29 cellular contexts compared by ENCODE assay signal in genomic region chr5:1333986-1334385, GRCh38. TPM values are rescaled to one million over a fixed set of nuclear protein-coding genes. Genes with fewer than 3 reads are reported as not detected.
"Had no signal": no experiment of that assay in that cellular context is flagged by ENCODE, and none has a peak within 500 bp of the region (broad histone marks: within the 10 kb centered on the region; RNA-seq: fewer than 3 reads in every experiment).

No MANE protein-coding gene starts in this region.

- ATAC-seq: activated CD4-positive, alpha-beta T cell treated with anti-CD3 and anti-CD28 coated beads for 36 hours; activated CD4-positive, CD25-positive, alpha-beta regulatory T cell treated with anti-CD3 and anti-CD28 coated beads, Interleukin-2, amount 50 U/mL, for 24 hours; activated CD8-positive, alpha-beta T cell treated with anti-CD3 and anti-CD28 coated beads, Interleukin-2, amount 10 ng/mL, durations not matched to agents 7 days and 5 days; activated T-cell treated with anti-CD3 and anti-CD28 coated beads, Interleukin-2, amount 50 U/mL, for 4 hours; PC-3; Right ventricle myocardium inferior had no signal

- H3K9me3 ChIP-seq: ascending aorta, Peyer's patch had no signal

- H3K27me3 ChIP-seq: ascending aorta, cardiac muscle cell, Peyer's patch had no signal

- H3K4me1 Mint-ChIP-seq: activated naive CD8-positive, alpha-beta T cell treated with anti-CD3 and anti-CD28 coated beads for 36 hours had no signal

- H3K9me3 Mint-ChIP-seq: activated CD4-positive, alpha-beta T cell treated with anti-CD3 and anti-CD28 coated beads, Interleukin-2, amount 10 ng/mL, durations not matched to agents 7 days and 5 days; activated naive CD8-positive, alpha-beta T cell treated with anti-CD3 and anti-CD28 coated beads for 36 hours; activated T-cell treated with anti-CD3 and anti-CD28 coated beads, Interleukin-2, amount 50 U/mL, for 4 hours; central memory CD8-positive, alpha-beta T cell had no signal

- H3K4me1 ChIP-seq: ascending aorta had no signal

- H3K4me3 ChIP-seq: ascending aorta, cardiac muscle cell, Peyer's patch had no signal

- H3K27ac ChIP-seq: ascending aorta, cardiac muscle cell, KMS-11, Peyer's patch had no signal

- DNase-seq: activated CD4-positive, alpha-beta T cell treated with anti-CD3 and anti-CD28 coated beads for 36 hours; activated CD4-positive, alpha-beta T cell treated with anti-CD3 and anti-CD28 coated beads, Interleukin-2, amount 10 ng/mL, durations not matched to agents 7 days and 5 days; activated CD4-positive, alpha-beta T cell treated with anti-CD3 and anti-CD28 coated beads, Interleukin-2, amount 50 U/mL, for 48 hours; activated CD8-positive, alpha-beta T cell treated with anti-CD3 and anti-CD28 coated beads, Interleukin-2, amount 10 ng/mL, durations not matched to agents 7 days and 5 days; activated effector memory CD4-positive, alpha-beta T cell treated with Interleukin-2 at 50 U/mL for 16 hours; activated naive CD4-positive, alpha-beta T cell treated with anti-CD3 and anti-CD28 coated beads, Interleukin-2, amount 50 U/mL, for 16 hours; activated naive CD8-positive, alpha-beta T cell treated with anti-CD3 and anti-CD28 coated beads for 36 hours; activated T-cell treated with anti-CD3 and anti-CD28 coated beads, Interleukin-2, amount 50 U/mL, for 4 hours; amniotic stem cell; MM.1S; MV-4-11; NCI-H1092; NCI-H1436 treated with DMSO at 0.1 percent for 48 hours; NCI-H1694 treated with DMSO at 0.1 percent for 48 hours; NCI-H2029; NCI-H345; NCI-H524 treated with DMSO at 0.1 percent for 48 hours; NK-92 treated with Interleukin-12 subunit alpha and Interleukin-12 subunit beta, amount 100 ng/mL, for 24 hours; PC-3; RPMI8226; SW 1271; T1000 had no signal

- H3K27me3 Mint-ChIP-seq: activated CD4-positive, alpha-beta T cell treated with anti-CD3 and anti-CD28 coated beads for 36 hours; activated CD4-positive, alpha-beta T cell treated with anti-CD3 and anti-CD28 coated beads, Interleukin-2, amount 10 ng/mL, durations not matched to agents 7 days and 5 days; activated naive CD8-positive, alpha-beta T cell treated with anti-CD3 and anti-CD28 coated beads for 36 hours; central memory CD8-positive, alpha-beta T cell had no signal

- H3K4me3 Mint-ChIP-seq: activated CD4-positive, alpha-beta T cell treated with anti-CD3 and anti-CD28 coated beads for 36 hours; activated CD4-positive, alpha-beta T cell treated with anti-CD3 and anti-CD28 coated beads, Interleukin-2, amount 10 ng/mL, durations not matched to agents 7 days and 5 days; activated CD8-positive, alpha-beta T cell treated with anti-CD3 and anti-CD28 coated beads, Interleukin-2, amount 10 ng/mL, durations not matched to agents 7 days and 5 days; activated naive CD8-positive, alpha-beta T cell treated with anti-CD3 and anti-CD28 coated beads for 36 hours; activated T-cell treated with anti-CD3 and anti-CD28 coated beads, Interleukin-2, amount 50 U/mL, for 4 hours; central memory CD8-positive, alpha-beta T cell had no signal

- H3K27ac Mint-ChIP-seq: activated CD4-positive, alpha-beta T cell treated with anti-CD3 and anti-CD28 coated beads for 36 hours; activated CD4-positive, alpha-beta T cell treated with anti-CD3 and anti-CD28 coated beads, Interleukin-2, amount 10 ng/mL, durations not matched to agents 7 days and 5 days; activated CD8-positive, alpha-beta T cell treated with anti-CD3 and anti-CD28 coated beads, Interleukin-2, amount 10 ng/mL, durations not matched to agents 7 days and 5 days; activated naive CD8-positive, alpha-beta T cell treated with anti-CD3 and anti-CD28 coated beads for 36 hours had no signal

RNA-seq across cellular contexts. Expression of gene TERT, which starts 39.1 kb away (rescaled TPM):
- total RNA-seq: ascending aorta, Right ventricle myocardium inferior had no signal
- polyA plus RNA-seq: cardiac muscle cell had no signal
